In the genomic region with DNA sequence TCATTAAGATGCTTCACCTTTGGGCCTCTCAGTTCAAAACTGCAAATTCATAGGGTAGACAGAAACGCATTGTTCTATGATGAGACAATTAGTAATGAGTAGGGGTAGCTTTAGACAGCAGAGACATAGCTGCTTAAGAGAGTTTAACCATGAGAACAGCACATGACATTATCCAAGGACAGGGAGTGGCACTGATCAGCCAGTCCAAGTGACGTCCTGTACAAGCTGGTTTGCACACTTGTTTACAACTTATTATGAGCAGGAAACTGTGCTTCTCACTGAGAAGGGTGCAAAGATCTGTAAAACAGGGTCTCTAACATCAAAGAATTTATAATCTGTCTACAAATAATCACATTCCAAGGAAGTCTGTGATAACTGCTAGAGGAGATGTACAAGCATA, we compare ENCODE assay signal across 1 cellular context.
TF ChIP-seq lines count a peak whose summit lies in the region.

No MANE protein-coding gene starts in this region.

TF ChIP-seq in IMR-90, 13 proteins besides CTCF, POLR2A, EP300 and RAD21:
- TF ChIP-seq MXI1 (IDR thresholded peaks at IDR 0.05; ENCODE audit: borderline replicate concordance, low read depth, low read length) = no peak
- no peak for TF ChIP-seq RCOR1 (IDR thresholded peaks at IDR 0.05; ENCODE audit: insufficient replicate concordance, low read length)
- TF ChIP-seq BHLHE40 (IDR thresholded peaks at IDR 0.05; ENCODE audit: low read depth, low read length) = no peak
- TF ChIP-seq NFE2L2 (IDR thresholded peaks at IDR 0.05; ENCODE audit: low read depth, low read length) = no peak
- no peak for TF ChIP-seq MAZ (IDR thresholded peaks at IDR 0.05; ENCODE audit: borderline replicate concordance, low read depth, low read length)
